In the genomic region with DNA sequence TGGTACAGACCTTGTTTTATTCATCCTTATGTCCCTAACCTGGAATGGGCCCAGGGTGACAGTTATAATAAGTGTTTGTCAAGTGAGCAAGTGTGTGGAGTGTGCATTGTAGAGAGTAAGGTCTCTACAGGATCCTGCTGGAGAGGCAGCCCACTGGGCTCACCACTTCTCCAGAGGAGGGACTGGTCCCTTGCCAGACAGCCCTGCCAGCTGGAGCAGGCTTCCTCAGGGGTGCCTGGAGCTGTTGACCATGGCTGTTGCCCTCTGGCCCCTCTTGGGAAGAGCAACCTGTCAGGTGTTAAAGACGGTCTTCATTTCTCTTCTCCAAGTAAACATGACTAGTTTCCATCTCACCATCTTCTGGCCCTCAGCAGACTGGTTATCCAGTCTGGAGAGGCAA, we compare ENCODE assay signal across 15 cellular contexts. TPM values are rescaled to one million over a fixed set of nuclear protein-coding genes. Genes with fewer than 3 reads are reported as not detected.
DNase-seq lines count a peak whose midpoint lies in the region; ATAC-seq and TF ChIP-seq lines count a peak whose summit lies in the region.
"Had no signal": no experiment of that assay in that cellular context is flagged by ENCODE, and none has a peak within 500 bp of the region (broad histone marks: within the 10 kb centered on the region; RNA-seq: fewer than 3 reads in every experiment).

No MANE protein-coding gene starts in this region.

- H2BK15ac ChIP-seq in IMR-90 (ENCODE audit: low read depth, low read length) (peak overlapping the region; percentile 9; the same call in 1 of the 3 replicates), neuronal stem cell (ENCODE audit: low read length) (no peak overlapping the region)

- peak overlapping the region; percentile 68 for H3K23ac ChIP-seq in IMR-90 (ENCODE audit: low read depth, low read length)
- H3K23ac ChIP-seq in neuronal stem cell (ENCODE audit: low read depth, low read length, poor library complexity): no peak overlapping the region

- H3K18ac ChIP-seq in IMR-90 (ENCODE audit: low read depth, low read length): no peak overlapping the region; the same call in 1 of the 2 replicates
- no peak overlapping the region for H3K18ac ChIP-seq in neuronal stem cell (ENCODE audit: low read length)

- H3K4ac ChIP-seq in IMR-90 (ENCODE audit: low read depth, low read length) (peak overlapping the region; percentile 59; the same call in 1 of the 2 replicates), neuronal stem cell (ENCODE audit: low read length) (no peak overlapping the region)

- H2BK20ac ChIP-seq in IMR-90 (ENCODE audit: low read depth, low read length): peak overlapping the region; percentile 75

- no peak for TF ChIP-seq RAD21 in IMR-90 (IDR thresholded peaks at IDR 0.05; ENCODE audit: low read length)

- no peak overlapping the region for H4K8ac ChIP-seq in IMR-90 (ENCODE audit: low read depth in 2 of 2, low read length in 2 of 2)
- H4K8ac ChIP-seq in neuronal stem cell (ENCODE audit: low read depth, low read length): no peak overlapping the region

- H3K79me1 ChIP-seq in IMR-90 (ENCODE audit: low read depth in 1 of 2, low read length in 2 of 2) (0 out of 4 replicates have a peak, but pooled peaks cover 0 to 3% of the 10 kb centered on the region in 2 experiments), neuronal stem cell (ENCODE audit: low read depth, low read length) (no peaks in the 10 kb centered on the region)

- H3K56ac ChIP-seq in IMR-90 (ENCODE audit: extremely low read depth, insufficient read depth, low read length): no peak overlapping the region

- H2BK5ac ChIP-seq in IMR-90 (ENCODE audit: low read depth, low read length, poor library complexity, severe bottlenecking) (no peak overlapping the region), neuronal stem cell (ENCODE audit: low read length) (no peak overlapping the region)

- no peak overlapping the region for H2AFZ ChIP-seq in IMR-90 (replicated peaks; ENCODE audit: low read length, poor library complexity)
- no peak overlapping the region for H2AFZ ChIP-seq in neuronal stem cell (ENCODE audit: low read length)

- 80% methylated on average over 1 of the region's 1 CpG; no CpG with 5 or more reads in 1 of the 2 experiments for WGBS in IMR-90 (ENCODE audit: extremely low coverage in 2 of 2, insufficient read length in 1 of 2), 2 experiments
- WGBS in spleen, 5 donors: 72 to 92% (median 83%) methylated on average over 1 of the region's 1 CpG
- no CpG with 5 or more reads among the region's 1 CpG for WGBS in neuronal stem cell (ENCODE audit: extremely low coverage in 2 of 2, insufficient read length in 2 of 2, insufficient replicate concordance in 1 of 2), 2 donors

- H4K91ac ChIP-seq in IMR-90 (ENCODE audit: insufficient read depth, low read depth, low read length): 0 out of 2 replicates have a peak overlapping the region, but pooled peaks have one; percentile 10
- H4K91ac ChIP-seq in neuronal stem cell (ENCODE audit: low read depth, low read length, poor library complexity): no peak overlapping the region

- no peaks in the 10 kb centered on the region for H3K27me3 Mint-ChIP-seq in activated CD4-positive, alpha-beta T cell treated with anti-CD3 and anti-CD28 coated beads, Interleukin-2, amount 10 ng/mL, durations not matched to agents 7 days and 5 days
- H3K27me3 Mint-ChIP-seq in effector memory CD8-positive, alpha-beta T cell: no peaks in the 10 kb centered on the region

- no peaks in the 10 kb centered on the region for H4K20me1 ChIP-seq in IMR-90 (ENCODE audit: insufficient read depth, low read length)

- no peak for DNase-seq in activated CD4-positive, alpha-beta T cell treated with anti-CD3 and anti-CD28 coated beads, Interleukin-2, amount 10 ng/mL, durations not matched to agents 7 days and 5 days
- no peak for DNase-seq in activated CD4-positive, alpha-beta T cell treated with anti-CD3 and anti-CD28 coated beads, Interleukin-2, amount 50 U/mL, for 48 hours
- DNase-seq in IMR-90 (no peak), spleen (peak; percentile 70), NCI-H1930 (lab: John Stamatoyannopoulos, UW) (no peak), neuronal stem cell (ENCODE audit: low spot score) (no peak), NCI-H2171 treated with DMSO at 0.1 percent for 48 hours (lab: John Stamatoyannopoulos, UW) (no peak)
- no peak for DNase-seq in effector memory CD8-positive, alpha-beta T cell
- DNase-seq: activated CD4-positive, alpha-beta T cell treated with anti-CD3 and anti-CD28 coated beads, Interleukin-2, amount 50 U/mL, for 1 hour; head of caudate nucleus; Karpas-422; NCI-H1417 treated with DMSO at 0.1 percent for 48 hours; NCI-H524 treated with DMSO at 0.1 percent for 48 hours had no signal

- H3K9me3 Mint-ChIP-seq in activated CD4-positive, alpha-beta T cell treated with anti-CD3 and anti-CD28 coated beads, Interleukin-2, amount 10 ng/mL, durations not matched to agents 7 days and 5 days: no peaks in the 10 kb centered on the region
- H3K9me3 Mint-ChIP-seq in effector memory CD8-positive, alpha-beta T cell: no peaks in the 10 kb centered on the region

- H3K4me3 ChIP-seq in IMR-90 (ENCODE audit: insufficient read depth, low read depth, low read length) (no peak overlapping the region), spleen (no peak overlapping the region), neuronal stem cell (ENCODE audit: low read length in 2 of 2) (no peak overlapping the region)
- H3K4me3 ChIP-seq: adrenal gland had no signal

- H3K36me3 Mint-ChIP-seq in activated CD4-positive, alpha-beta T cell treated with anti-CD3 and anti-CD28 coated beads, Interleukin-2, amount 10 ng/mL, durations not matched to agents 7 days and 5 days (ENCODE audit: low read depth): peaks cover 57% of the 10 kb centered on the region
- H3K36me3 Mint-ChIP-seq in effector memory CD8-positive, alpha-beta T cell (ENCODE audit: insufficient read depth): peaks cover 100% of the 10 kb centered on the region

- POLR2A ChIA-PET in activated CD4-positive, alpha-beta T cell treated with anti-CD3 and anti-CD28 coated beads, Interleukin-2, amount 10 ng/mL, durations not matched to agents 7 days and 5 days (lab: Charles Lee): no interaction called here
- POLR2A ChIA-PET in IMR-90 (lab: Charles Lee; ENCODE audit: unreplicated experiment): interaction anchor here (0.8 kb wide), 1 partner anchor 9 kb away, joined by 3 read pairs; no protein-coding TSS in a partner anchor

- H3K36me3 ChIP-seq in IMR-90 (ENCODE audit: control insufficient read depth, insufficient read depth, low read length) (no peaks in the 10 kb centered on the region), spleen (peaks cover 0 to 16% (median 0%) of the 10 kb centered on the region in 6 donors), neuronal stem cell (replicated peaks in 1 of 2; ENCODE audit: control insufficient read depth in 2 of 2, insufficient read depth in 2 of 2, low read length in 2 of 2) (no peaks in the 10 kb centered on the region)
- H3K36me3 ChIP-seq: adrenal gland had no signal

- peak overlapping the region; percentile 28 for H3K27ac Mint-ChIP-seq in activated CD4-positive, alpha-beta T cell treated with anti-CD3 and anti-CD28 coated beads, Interleukin-2, amount 10 ng/mL, durations not matched to agents 7 days and 5 days
- peak overlapping the region; percentile 97 to 99 for H3K27ac Mint-ChIP-seq in effector memory CD8-positive, alpha-beta T cell

- ATAC-seq in IMR-90 (ENCODE audit: low read depth): no peak
- ATAC-seq in effector memory CD8-positive, alpha-beta T cell (replicated peaks): no peak
- ATAC-seq: left colon had no signal

- H2AK5ac ChIP-seq in IMR-90 (ENCODE audit: low read depth, low read length) (peak overlapping the region; percentile 51; the same call in 1 of the 2 replicates), neuronal stem cell (ENCODE audit: low read depth, low read length) (no peak overlapping the region)

- peaks cover 92% of the 10 kb centered on the region for H3K4me1 Mint-ChIP-seq in activated CD4-positive, alpha-beta T cell treated with anti-CD3 and anti-CD28 coated beads, Interleukin-2, amount 10 ng/mL, durations not matched to agents 7 days and 5 days
- peaks cover 85 to 87% of the 10 kb centered on the region in 2 donors for H3K4me1 Mint-ChIP-seq in effector memory CD8-positive, alpha-beta T cell (ENCODE audit: low read depth in 2 of 2)

- H4K5ac ChIP-seq in IMR-90 (ENCODE audit: low read depth, low read length): no peak overlapping the region

- peak overlapping the region; percentile 25 for H2AK9ac ChIP-seq in IMR-90 (replicated peaks; ENCODE audit: low read depth, low read length, poor library complexity)

- no peak for TF ChIP-seq POLR2A in IMR-90 (IDR thresholded peaks at IDR 0.05; ENCODE audit: low read depth, low read length)
- TF ChIP-seq POLR2A in spleen (IDR thresholded peaks at IDR 0.05): no peak

- H3K14ac ChIP-seq in IMR-90 (replicated peaks; ENCODE audit: low read depth, low read length): peak overlapping the region; percentile 26; the same call in 1 of the 2 replicates
- H3K14ac ChIP-seq in neuronal stem cell (ENCODE audit: low read length): no peak overlapping the region

- intact Hi-C loops in IMR-90 (cut with micrococcal nuclease) (no loop called here), spleen (cut with DNase I; ENCODE audit: low total_unique reads) (no loop called here)

- H3K9me3 ChIP-seq in IMR-90 (ENCODE audit: control insufficient read depth, insufficient read depth, low read length) (no peaks in the 10 kb centered on the region), spleen (no peaks in the 10 kb centered on the region), neuronal stem cell (replicated peaks in 1 of 2; ENCODE audit: control insufficient read depth in 2 of 2, insufficient read depth in 1 of 2, low read depth in 1 of 2, low read length in 2 of 2) (peaks cover 3% of the 10 kb centered on the region in 2 donors)
- H3K9me3 ChIP-seq: adrenal gland had no signal

- no TSS peak for BruUV-seq in IMR-90 (replicated peaks; lab: Mats Ljungman, UMichigan)

- no peak overlapping the region for H3K4me2 ChIP-seq in IMR-90 (ENCODE audit: low read depth, low read length)
- no peak overlapping the region for H3K4me2 ChIP-seq in neuronal stem cell (ENCODE audit: insufficient read depth, low read length, poor library complexity, severe bottlenecking)

- in situ Hi-C loops in IMR-90 (cut with MboI; ENCODE audit: low sequenced_read_pairs): loop anchor here (5.0 kb wide), 1 partner anchor 48 kb away; no protein-coding TSS in a partner anchor

- no peak for TF ChIP-seq CTCF in IMR-90 (conservative IDR thresholded peaks at IDR 0.05; ENCODE audit: low read depth, low read length)
- no peak for TF ChIP-seq CTCF in spleen (IDR thresholded peaks at IDR 0.05 in 8 of 11, conservative IDR thresholded peaks at IDR 0.05 in 3 of 11)

- CTCF ChIA-PET in activated CD4-positive, alpha-beta T cell treated with anti-CD3 and anti-CD28 coated beads, Interleukin-2, amount 10 ng/mL, durations not matched to agents 7 days and 5 days (lab: Charles Lee): interaction anchor here (0.8 to 5.0 kb wide), 12 partner anchors 10 to 84 kb away, joined by 3 to 17 read pairs (median 4); no protein-coding TSS in a partner anchor
- CTCF ChIA-PET in IMR-90 (lab: Yijun Ruan, JAX): interaction anchor here (1.0 kb wide), 1 partner anchor 15 kb away, joined by 3 read pairs; no protein-coding TSS in a partner anchor

- H3K9ac ChIP-seq in IMR-90 (ENCODE audit: low read depth, low read length) (no peak overlapping the region), neuronal stem cell (ENCODE audit: low read depth, low read length, poor library complexity) (no peak overlapping the region)

- dilution Hi-C loops in IMR-90 (cut with HindIII; ENCODE audit: low sequenced_read_pairs, unreplicated experiment): no loop called here

- H2BK12ac ChIP-seq in neuronal stem cell (ENCODE audit: low read length): no peak overlapping the region

- H3K9me1 ChIP-seq in IMR-90 (ENCODE audit: insufficient read depth, low read length): peaks cover 35% of the 10 kb centered on the region

- H3K27me3 ChIP-seq in IMR-90 (ENCODE audit: control insufficient read depth, insufficient read depth, low read length) (no peaks in the 10 kb centered on the region), spleen (replicated peaks in 1 of 7) (no peaks in the 10 kb centered on the region), neuronal stem cell (ENCODE audit: control insufficient read depth in 3 of 3, insufficient read depth in 3 of 3, low read depth in 1 of 3, low read length in 3 of 3) (no peaks in the 10 kb centered on the region)
- H3K27me3 ChIP-seq: adrenal gland had no signal

- H3K4me3 Mint-ChIP-seq in activated CD4-positive, alpha-beta T cell treated with anti-CD3 and anti-CD28 coated beads, Interleukin-2, amount 10 ng/mL, durations not matched to agents 7 days and 5 days: no peak overlapping the region
- peak overlapping the region; percentile 82 to 83 for H3K4me3 Mint-ChIP-seq in effector memory CD8-positive, alpha-beta T cell

- H3K27ac ChIP-seq in IMR-90 (ENCODE audit: insufficient read depth, low read length) (no peak overlapping the region), spleen (peak overlapping the region; percentile 53 to 99 (median 92)), neuronal stem cell (replicated peaks; ENCODE audit: low read length) (no peak overlapping the region)

- peak overlapping the region; percentile 65 for H2BK120ac ChIP-seq in IMR-90 (ENCODE audit: low read depth, low read length)
- no peak overlapping the region for H2BK120ac ChIP-seq in neuronal stem cell (ENCODE audit: low read depth, low read length)

- H3K4me1 ChIP-seq in IMR-90 (ENCODE audit: control insufficient read depth, insufficient read depth, low read length) (peaks cover 13% of the 10 kb centered on the region), spleen (peaks cover 80 to 100% (median 98%) of the 10 kb centered on the region in 6 donors), neuronal stem cell (ENCODE audit: control insufficient read depth in 2 of 2, insufficient read depth in 1 of 2, low read depth in 1 of 2, low read length in 2 of 2) (peaks cover 0 to 3% of the 10 kb centered on the region in 2 donors)

RNA-seq across cellular contexts. Expression of gene IRF1, which starts 20.0 kb away (rescaled TPM):
- 100 to 1,000 TPM; 289 to 302 TPM for total RNA-seq in activated CD4-positive, alpha-beta T cell treated with anti-CD3 and anti-CD28 coated beads, Interleukin-2, amount 10 ng/mL, durations not matched to agents 7 days and 5 days
- total RNA-seq in IMR-90 (2012; rRNA removed): 6.9 and 11.1 TPM in 2 replicates
- polyA plus RNA-seq in IMR-90 (2012; rRNA removed): 16.5 and 18.9 TPM in 2 replicates
- polyA plus RNA-seq in IMR-90 (2012; cell fraction: cytosol; rRNA removed): 13.2 and 15.9 TPM in 2 replicates
- 25.7 and 30.6 TPM in 2 replicates for polyA plus RNA-seq in IMR-90 (2012; cell fraction: nucleus; rRNA removed; ENCODE audit: low replicate concordance)
- 100 to 1,000 TPM; 146 to 307 (median 165) TPM for total RNA-seq in spleen
- polyA plus RNA-seq in spleen: 100 to 1,000 TPM in 1 of 3 donors, 10 to 100 TPM in 2; 57.9 to 113 (median 59.7) TPM
- polyA plus RNA-seq in neuronal stem cell (2013, experiment 1 of 2): 1.4 TPM
- 1.5 TPM for polyA plus RNA-seq in neuronal stem cell (2013, experiment 2 of 2)

Comparison
In these comparisons a context has a peak if more than half of its experiments do, and no peak if none do; other contexts are left out.
1. H3K27ac ChIP-seq: peak in spleen (8 of 8); none in IMR-90 (single experiment) and neuronal stem cell (single experiment).
2. RNA of gene IRF1, which starts 20.0 kb away (total RNA-seq): 289 to 302 TPM in activated CD4-positive, alpha-beta T cell treated with anti-CD3 and anti-CD28 coated beads, Interleukin-2, amount 10 ng/mL, durations not matched to agents 7 days and 5 days and 146 to 307 TPM in spleen; 6.9 to 11.1 TPM in IMR-90; every median in the first group is over 10 times any median in the second.